9 cellular contexts compared by ENCODE assay signal in the genomic region with DNA sequence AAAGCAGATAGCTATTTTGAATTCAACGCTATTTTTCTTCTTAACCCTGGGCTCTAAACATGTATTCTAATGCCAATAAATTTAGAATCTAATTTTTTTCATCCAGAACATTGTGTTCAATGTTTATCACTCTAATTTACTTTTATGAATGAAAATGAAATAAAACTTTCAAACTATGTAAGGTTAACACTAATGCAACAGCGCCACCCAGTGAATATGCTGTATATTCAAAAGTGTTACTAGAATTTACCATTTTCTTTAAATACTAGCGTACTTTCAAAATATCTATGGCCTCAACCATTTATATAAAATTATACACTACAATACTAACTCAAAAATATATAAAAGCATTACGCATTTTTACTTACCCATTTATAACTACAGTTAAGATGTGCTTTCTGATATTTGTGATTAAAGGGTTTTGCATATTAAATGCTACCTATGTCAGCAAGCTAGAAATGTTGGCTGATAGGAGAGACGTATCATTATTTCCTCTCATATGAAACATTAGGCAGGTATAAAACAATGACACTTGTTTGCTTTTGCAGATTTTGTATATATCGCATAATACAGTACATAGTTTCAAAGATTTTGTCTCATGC.
A peak's percentile ranks its signal among the peaks of the same experiment; 100 is the strongest.
DNase-seq lines count a peak whose midpoint lies in the region; ATAC-seq, FAIRE-seq and TF ChIP-seq lines count a peak whose summit lies in the region.
"Had no signal": no experiment of that assay in that cellular context is flagged by ENCODE, and none has a peak within 500 bp of the region (broad histone marks: within the 10 kb centered on the region; RNA-seq: fewer than 3 reads in every experiment).

No MANE protein-coding gene starts in this region.

- no peak overlapping the region for H3K4me3 Mint-ChIP-seq in nephron

- no peak for ATAC-seq in GM18520 (IDR thresholded peaks at IDR 0.05; ENCODE audit: unreplicated experiment)
- ATAC-seq: activated naive CD4-positive, alpha-beta T cell treated with anti-CD3 and anti-CD28 coated beads, Interleukin-2, amount 50 U/mL, for 72 hours had no signal

- H3K36me3 Mint-ChIP-seq in nephron (ENCODE audit: low read depth), result no peaks in the 10 kb centered on the region

- H3K9me3 Mint-ChIP-seq in nephron, result no peaks in the 10 kb centered on the region
- H3K9me3 Mint-ChIP-seq: activated naive CD4-positive, alpha-beta T cell treated with anti-CD3 and anti-CD28 coated beads, Interleukin-2, amount 50 U/mL, for 72 hours had no signal

- peak; percentile 58 to 83 (median 60) for TF ChIP-seq CTCF in nephron (IDR thresholded peaks at IDR 0.05; ENCODE audit: unreplicated experiment in 3 of 3)

- H3K4me1 Mint-ChIP-seq in nephron, result peaks cover 3% of the 10 kb centered on the region

- H3K27ac Mint-ChIP-seq in nephron, result no peak overlapping the region
- H3K27ac Mint-ChIP-seq: activated naive CD4-positive, alpha-beta T cell treated with anti-CD3 and anti-CD28 coated beads, Interleukin-2, amount 50 U/mL, for 72 hours had no signal

- DNase-seq in NCI-H1436 (lab: John Stamatoyannopoulos, UW) (peak; percentile 30), NCI-H1436 treated with DMSO at 0.1 percent for 48 hours (lab: John Stamatoyannopoulos, UW) (no peak), LoVo (ENCODE audit: low spot score) (peak; percentile 24), SW480 (ENCODE audit: low spot score) (peak; percentile 6), urothelium cell line (ENCODE audit: low spot score) (no peak)
- DNase-seq in effector CD4-positive, alpha-beta T cell, result peak; percentile 48

- no peaks in the 10 kb centered on the region for H3K27me3 Mint-ChIP-seq in nephron (ENCODE audit: low read depth)

- no peak for FAIRE-seq in urothelium cell line (lab: Jason Lieb, UNC)

Comparison
In these comparisons a context has a peak if more than half of its experiments do, and no peak if none do; other contexts are left out.
1. DNase-seq: peak in NCI-H1436 (single experiment), LoVo (single experiment), SW480 (single experiment) and effector CD4-positive, alpha-beta T cell (single experiment); none in NCI-H1436 treated with DMSO at 0.1 percent for 48 hours (single experiment) and urothelium cell line (single experiment).